22 cellular contexts compared by ENCODE assay signal in the genomic region with DNA sequence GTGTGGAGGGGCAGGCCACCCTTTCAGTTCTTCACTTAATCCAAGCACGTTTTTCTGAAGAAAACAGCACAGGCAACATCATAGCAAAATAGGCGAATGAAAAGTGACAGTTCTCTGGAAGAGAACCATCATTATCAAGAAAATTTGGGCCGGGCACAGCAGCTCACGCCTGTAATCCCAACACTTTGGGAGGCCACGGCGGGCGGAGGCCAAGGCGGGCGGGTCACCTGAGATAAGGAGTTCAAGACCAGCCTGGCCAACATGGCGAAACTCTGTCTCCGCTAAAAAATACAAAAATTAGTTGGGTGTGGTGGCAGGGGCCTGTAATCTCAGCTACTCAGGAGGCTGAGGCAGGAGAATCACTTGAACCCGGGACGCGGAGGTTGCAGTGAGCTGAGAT. TPM values are rescaled to one million over a fixed set of nuclear protein-coding genes. Genes with fewer than 3 reads are reported as not detected.
"Had no signal": no experiment of that assay in that cellular context is flagged by ENCODE, and none has a peak within 500 bp of the region (broad histone marks: within the 10 kb centered on the region; RNA-seq: fewer than 3 reads in every experiment).

No MANE protein-coding gene starts in this region.

RNA-seq across cellular contexts. Expression of a gene that starts 28.7 kb away (rescaled TPM):
- total RNA-seq: activated B cell treated with CpG ODN at 0.5 μM for 24 hours; activated CD4-positive, alpha-beta memory T cell treated with anti-CD3 and anti-CD28 coated beads for 36 hours; activated CD4-positive, alpha-beta T cell treated with anti-CD3 and anti-CD28 coated beads, Interleukin-2, amount 10 ng/mL, durations not matched to agents 24 days and 14 days; activated CD8-positive, alpha-beta memory T cell treated with anti-CD3 and anti-CD28 coated beads for 36 hours; activated CD8-positive, alpha-beta T cell treated with anti-CD3 and anti-CD28 coated beads for 36 hours; activated naive CD4-positive, alpha-beta T cell treated with anti-CD3 and anti-CD28 coated beads for 36 hours; activated naive CD4-positive, alpha-beta T cell treated with anti-CD3 and anti-CD28 coated beads, Interleukin-2, amount 50 U/mL, for 72 hours; activated naive CD8-positive, alpha-beta T cell treated with anti-CD3 and anti-CD28 coated beads for 36 hours; activated T-cell treated with anti-CD3 and anti-CD28 coated beads, Interleukin-2, amount 50 U/mL, for 4 hours; activated T-cell treated with anti-CD3 and anti-CD28 coated beads, Interleukin-2, amount 50 U/mL, for 72 hours; activated T-helper 1 cell treated with anti-CD3 and anti-CD28 coated beads, Interleukin-12 subunit alpha, Interleukin-12 subunit beta, Interleukin-2, Interleukin-4 antibody, amounts not matched to agents 30 ng/mL and 10 ng/mL and 1 ng/mL, durations not matched to agents 14 hours and 24 hours and 36 hours; activated T-helper 17 cell treated with anti-CD3 and anti-CD28 coated beads, Interleukin-2, amount 50 U/mL, for 72 hours; adrenal gland; aorta; astrocyte; body of pancreas; breast epithelium; cardiac septum; T-cell; T-helper 1 cell treated with Interleukin-12 subunit alpha and Interleukin-12 subunit beta and Interleukin-4 antibody, amounts not matched to agents 30 ng/mL and 1 ng/mL, for 36 hours; T-helper 17 cell; T-helper 2 cell treated with Interferon-gamma antibody and Interleukin-4, amounts not matched to agents 100 ng/mL and 5 ng/mL, for 36 hours had no signal

RNA-seq across cellular contexts. Expression of a gene that starts 57.6 kb away (rescaled TPM):
- total RNA-seq: activated B cell treated with CpG ODN at 0.5 μM for 24 hours; activated CD4-positive, alpha-beta memory T cell treated with anti-CD3 and anti-CD28 coated beads for 36 hours; activated CD4-positive, alpha-beta T cell treated with anti-CD3 and anti-CD28 coated beads, Interleukin-2, amount 10 ng/mL, durations not matched to agents 24 days and 14 days; activated CD8-positive, alpha-beta memory T cell treated with anti-CD3 and anti-CD28 coated beads for 36 hours; activated CD8-positive, alpha-beta T cell treated with anti-CD3 and anti-CD28 coated beads for 36 hours; activated naive CD4-positive, alpha-beta T cell treated with anti-CD3 and anti-CD28 coated beads for 36 hours; activated naive CD4-positive, alpha-beta T cell treated with anti-CD3 and anti-CD28 coated beads, Interleukin-2, amount 50 U/mL, for 72 hours; activated naive CD8-positive, alpha-beta T cell treated with anti-CD3 and anti-CD28 coated beads for 36 hours; activated T-cell treated with anti-CD3 and anti-CD28 coated beads, Interleukin-2, amount 50 U/mL, for 4 hours; activated T-cell treated with anti-CD3 and anti-CD28 coated beads, Interleukin-2, amount 50 U/mL, for 72 hours; activated T-helper 1 cell treated with anti-CD3 and anti-CD28 coated beads, Interleukin-12 subunit alpha, Interleukin-12 subunit beta, Interleukin-2, Interleukin-4 antibody, amounts not matched to agents 30 ng/mL and 10 ng/mL and 1 ng/mL, durations not matched to agents 14 hours and 24 hours and 36 hours; activated T-helper 17 cell treated with anti-CD3 and anti-CD28 coated beads, Interleukin-2, amount 50 U/mL, for 72 hours; adrenal gland; aorta; astrocyte; body of pancreas; cardiac septum; T-cell; T-helper 1 cell treated with Interleukin-12 subunit alpha and Interleukin-12 subunit beta and Interleukin-4 antibody, amounts not matched to agents 30 ng/mL and 1 ng/mL, for 36 hours; T-helper 17 cell; T-helper 2 cell treated with Interferon-gamma antibody and Interleukin-4, amounts not matched to agents 100 ng/mL and 5 ng/mL, for 36 hours had no signal
